ENCODE assay signal across 23 cellular contexts in the genomic region with DNA sequence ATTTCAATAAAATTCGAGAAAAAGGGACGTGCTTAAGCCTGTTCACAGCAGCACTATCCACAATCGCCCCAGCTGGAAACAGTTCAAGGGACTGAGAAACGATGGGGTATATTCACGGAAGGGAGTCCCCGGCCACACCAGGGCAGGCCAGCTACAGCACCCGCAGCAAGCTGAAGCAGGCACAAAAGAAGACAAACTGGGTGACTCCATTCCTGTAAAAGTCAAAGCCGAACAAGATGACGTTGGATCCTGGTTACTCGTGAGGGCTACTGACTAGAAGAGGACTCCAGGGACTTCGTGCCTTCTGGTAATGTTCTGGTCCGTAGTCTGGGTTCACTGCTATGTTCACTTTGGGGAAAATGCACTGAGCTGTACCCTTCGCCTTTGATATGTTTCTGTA. TPM values are rescaled to one million over a fixed set of nuclear protein-coding genes. Genes with fewer than 3 reads are reported as not detected.
DNase-seq lines count a peak whose midpoint lies in the region; ATAC-seq, FAIRE-seq and TF ChIP-seq lines count a peak whose summit lies in the region.
"Had no signal": no experiment of that assay in that cellular context is flagged by ENCODE, and none has a peak within 500 bp of the region (broad histone marks: within the 10 kb centered on the region; RNA-seq: fewer than 3 reads in every experiment).

No MANE protein-coding gene starts in this region.

- H3K9ac ChIP-seq in skeletal muscle tissue (ENCODE audit: low read depth in 1 of 3, low read length in 3 of 3), result no peak overlapping the region

- ATAC-seq in lower lobe of right lung (no peak), GM21390 (IDR thresholded peaks at IDR 0.05; ENCODE audit: unreplicated experiment) (no peak), HG03108 (IDR thresholded peaks at IDR 0.05; ENCODE audit: unreplicated experiment) (no peak)
- ATAC-seq: activated CD8-positive, alpha-beta T cell treated with anti-CD3 and anti-CD28 coated beads, Interleukin-2, amount 10 ng/mL, durations not matched to agents 7 days and 5 days; naive thymus-derived CD4-positive, alpha-beta T cell; Panc1 had no signal

- CTCF ChIA-PET in AG04450 (lab: Charles Lee), result no interaction called here

- H3K9me3 ChIP-seq in AG04450 (ENCODE audit: control insufficient read depth, insufficient read depth, low read length) (peaks cover 5% of the 10 kb centered on the region; the same call in 1 of the 2 replicates), ascending aorta (no peaks in the 10 kb centered on the region), lower lobe of right lung (no peaks in the 10 kb centered on the region), skeletal muscle tissue (ENCODE audit: control insufficient read depth in 3 of 3, low read length in 3 of 3) (no peaks in the 10 kb centered on the region)
- H3K9me3 ChIP-seq: Caco-2 had no signal

- peak overlapping the region; percentile 1 for H3K27ac ChIP-seq in AG04450 (ENCODE audit: low read depth, low read length)
- H3K27ac ChIP-seq in ascending aorta, result peak overlapping the region; percentile 89 to 91
- H3K27ac ChIP-seq in lower lobe of right lung, result peak overlapping the region; percentile 75
- peak overlapping the region; percentile 78 for H3K27ac ChIP-seq in skeletal muscle tissue (ENCODE audit: low read depth, low read length)
- H3K27ac ChIP-seq: WERI-Rb-1 had no signal

- H3K36me3 ChIP-seq in ascending aorta (no peaks in the 10 kb centered on the region), lower lobe of right lung (no peaks in the 10 kb centered on the region), skeletal muscle tissue (ENCODE audit: control insufficient read depth in 3 of 3, insufficient read depth in 3 of 3, low read length in 3 of 3) (no peaks in the 10 kb centered on the region)
- H3K36me3 ChIP-seq: WERI-Rb-1 had no signal

- H3K4me3 ChIP-seq in AG04450 (ENCODE audit: low read depth, low read length) (no peak overlapping the region), ascending aorta (no peak overlapping the region), lower lobe of right lung (no peak overlapping the region), skeletal muscle tissue (ENCODE audit: low read length in 3 of 3) (no peak overlapping the region)
- H3K4me3 ChIP-seq: hepatocyte had no signal

- FAIRE-seq in D721Med (lab: Jason Lieb, UNC), result no peak
- FAIRE-seq: GM12891 had no signal

- intact Hi-C loops in ascending aorta (cut with DNase I), result no loop called here
- intact Hi-C loops in lower lobe of right lung (cut with DNase I), result no loop called here

- DNase-seq in AG04450 (ENCODE audit: low read depth, low spot score) (no peak), ascending aorta (ENCODE audit: low spot score in 2 of 2) (peak in 1 of 2 donors; percentile 63), lower lobe of right lung (no peak), COLO829 (ENCODE audit: low spot score) (no peak), D721Med (ENCODE audit: insufficient read length, low spot score) (no peak)
- DNase-seq: activated CD8-positive, alpha-beta T cell treated with anti-CD3 and anti-CD28 coated beads, Interleukin-2, amount 10 ng/mL, durations not matched to agents 7 days and 5 days; Caco-2; cortex of kidney; erythroblast; kidney glomerular epithelial cell; naive thymus-derived CD4-positive, alpha-beta T cell; NCI-H1048; NCI-H748 treated with DMSO at 0.1 percent for 48 hours; stimulated activated CD4-positive, alpha-beta T cell treated with anti-CD3 and anti-CD28 coated beads, Interleukin-2, amount 100 ng/mL, for 48 hours; SW 1271; WERI-Rb-1 had no signal

- TF ChIP-seq CTCF in AG04450 (IDR thresholded peaks at IDR 0.05; ENCODE audit: low read depth, low read length) (no peak), ascending aorta (IDR thresholded peaks at IDR 0.05) (no peak), lower lobe of right lung (IDR thresholded peaks at IDR 0.05) (no peak), D721Med (IDR thresholded peaks at IDR 0.05; ENCODE audit: insufficient read depth, missing control alignments) (no peak)

- H3K4me1 ChIP-seq in ascending aorta (peaks cover 23 to 74% of the 10 kb centered on the region in 2 donors), lower lobe of right lung (peaks cover 50% of the 10 kb centered on the region), skeletal muscle tissue (ENCODE audit: control insufficient read depth in 3 of 3, insufficient read depth in 3 of 3, low read length in 3 of 3) (peaks cover 34 to 38% (median 36%) of the 10 kb centered on the region in 3 donors)

- H3K27me3 ChIP-seq in AG04450 (ENCODE audit: control insufficient read depth, insufficient read depth, low read length) (no peaks in the 10 kb centered on the region), ascending aorta (no peaks in the 10 kb centered on the region), lower lobe of right lung (ENCODE audit: low read depth) (no peaks in the 10 kb centered on the region), skeletal muscle tissue (ENCODE audit: control insufficient read depth in 3 of 3, insufficient read depth in 3 of 3, low read length in 3 of 3) (peaks cover 0 to 6% (median 4%) of the 10 kb centered on the region in 3 donors)
- H3K27me3 ChIP-seq: hepatocyte had no signal

- POLR2A ChIA-PET in AG04450 (lab: Yijun Ruan, JAX), result no interaction called here

RNA-seq across cellular contexts. Expression of a gene that starts 57.6 kb away (rescaled TPM):
- 206 and 210 TPM in 2 replicates for polyA plus RNA-seq in AG04450 (2011; rRNA removed)
- polyA minus RNA-seq in AG04450 (2011; rRNA and poly(A)+ RNA removed), result 207 and 224 TPM in 2 replicates
- total RNA-seq in ascending aorta, result 756 TPM
- total RNA-seq in lower lobe of right lung, result 161 TPM
- total RNA-seq in skeletal muscle tissue, result 774 TPM
- total RNA-seq: activated CD8-positive, alpha-beta T cell treated with anti-CD3 and anti-CD28 coated beads, Interleukin-2, amount 10 ng/mL, durations not matched to agents 7 days and 5 days; activated T-helper 2 cell treated with anti-CD3 and anti-CD28 coated beads, Interferon-gamma antibody, Interleukin-2, Interleukin-4, amounts not matched to agents 10 μg/mL and 5 μg/mL and 100 μg/mL, durations not matched to agents 14 hours and 24 hours and 36 hours had no signal
- polyA plus RNA-seq: naive thymus-derived CD4-positive, alpha-beta T cell had no signal

RNA-seq across cellular contexts. Expression of a gene that starts 57.8 kb away (rescaled TPM):
- polyA plus RNA-seq in AG04450 (2011; rRNA removed), result 208 and 248 TPM in 2 replicates
- polyA minus RNA-seq in AG04450 (2011; rRNA and poly(A)+ RNA removed), result 167 and 215 TPM in 2 replicates
- total RNA-seq in ascending aorta (1,227 TPM), lower lobe of right lung (185 TPM), skeletal muscle tissue (511 TPM)
- total RNA-seq: activated CD8-positive, alpha-beta T cell treated with anti-CD3 and anti-CD28 coated beads, Interleukin-2, amount 10 ng/mL, durations not matched to agents 7 days and 5 days; activated T-helper 2 cell treated with anti-CD3 and anti-CD28 coated beads, Interferon-gamma antibody, Interleukin-2, Interleukin-4, amounts not matched to agents 10 μg/mL and 5 μg/mL and 100 μg/mL, durations not matched to agents 14 hours and 24 hours and 36 hours had no signal
- polyA plus RNA-seq: naive thymus-derived CD4-positive, alpha-beta T cell had no signal

Comparison
In these comparisons a context has a peak if more than half of its experiments do, and no peak if none do; other contexts are left out.
1. H3K27ac ChIP-seq: peak in every context shown above with its lines; median percentile 90 in ascending aorta; 78 in skeletal muscle tissue; 75 in lower lobe of right lung; 1 in AG04450.